Comparison of ENCODE assay signal across 11 cellular contexts in genomic region chr10:44925224-44925623, GRCh38. TPM values are rescaled to one million over a fixed set of nuclear protein-coding genes. Genes with fewer than 3 reads are reported as not detected.
DNase-seq lines count a peak whose midpoint lies in the region; ATAC-seq, FAIRE-seq and TF ChIP-seq lines count a peak whose summit lies in the region.
"Had no signal": no experiment of that assay in that cellular context is flagged by ENCODE, and none has a peak within 500 bp of the region (broad histone marks: within the 10 kb centered on the region; RNA-seq: fewer than 3 reads in every experiment).

No MANE protein-coding gene starts in this region.

- no peak overlapping the region for H3K4me3 ChIP-seq in heart right ventricle
- H3K4me3 ChIP-seq in H1 (ENCODE audit: extremely low read depth in 1 of 4, insufficient read depth in 2 of 4, low read depth in 3 of 4, low read length in 4 of 4) = no peak overlapping the region
- H3K4me3 ChIP-seq in thyroid gland (replicated peaks in 1 of 3) = no peak overlapping the region

- H3K4me2 ChIP-seq in H1 (ENCODE audit: insufficient read depth in 1 of 2, low read depth in 2 of 2, low read length in 2 of 2) = no peak overlapping the region

- H4K5ac ChIP-seq in H1 (ENCODE audit: insufficient read length, low read depth, low read length) = no peak overlapping the region

- no peak overlapping the region for H4K8ac ChIP-seq in H1 (ENCODE audit: extremely low read depth, insufficient read depth, low read length)

- no peak overlapping the region for H3K4me3 Mint-ChIP-seq in activated CD4-positive, alpha-beta T cell treated with anti-CD3 and anti-CD28 coated beads, Interleukin-2, amount 10 ng/mL, durations not matched to agents 7 days and 5 days
- H3K4me3 Mint-ChIP-seq: activated CD4-positive, alpha-beta T cell treated with anti-CD3 and anti-CD28 coated beads, Interleukin-2, amount 10 ng/mL, durations not matched to agents 24 days and 14 days had no signal

- H2AFZ ChIP-seq in H1 (ENCODE audit: low read length) = no peak overlapping the region

- H3K23me2 ChIP-seq in H1 (ENCODE audit: low read depth, low read length) = peaks cover 12% of the 10 kb centered on the region; the same call in 1 of the 2 replicates

- H4K20me1 ChIP-seq in H1 (replicated peaks in 1 of 2; ENCODE audit: control insufficient read depth in 1 of 2, insufficient read depth in 2 of 2, low read length in 2 of 2) = no peaks in the 10 kb centered on the region

- intact Hi-C loops in heart right ventricle (cut with DNase I) = no loop called here
- intact Hi-C loops in left cardiac atrium (cut with DNase I) = no loop called here
- intact Hi-C loops in thyroid gland (cut with DNase I) = no loop called here

- FAIRE-seq in H1 (lab: Jason Lieb, UNC) = peak; percentile 73

- ATAC-seq in heart right ventricle (no peak), left cardiac atrium (no peak)

- no peaks in the 10 kb centered on the region for H3K27me3 Mint-ChIP-seq in activated CD4-positive, alpha-beta T cell treated with anti-CD3 and anti-CD28 coated beads, Interleukin-2, amount 10 ng/mL, durations not matched to agents 7 days and 5 days

- H3K9me3 ChIP-seq in heart right ventricle = no peaks in the 10 kb centered on the region
- no peaks in the 10 kb centered on the region for H3K9me3 ChIP-seq in H1 (ENCODE audit: insufficient read depth in 2 of 2, low read depth in 1 of 2, low read length in 1 of 2)
- H3K9me3 ChIP-seq in thyroid gland = no peaks in the 10 kb centered on the region

- H3K36me3 ChIP-seq in heart right ventricle = no peaks in the 10 kb centered on the region
- no peaks in the 10 kb centered on the region for H3K36me3 ChIP-seq in H1 (ENCODE audit: control insufficient read depth in 2 of 4, insufficient read depth in 4 of 4, low read length in 3 of 4)
- H3K36me3 ChIP-seq in thyroid gland = no peaks in the 10 kb centered on the region

- CTCF ChIA-PET in H1 (lab: Charles Lee; ENCODE audit: partially characterized antibody) = interaction anchor here (0.6 to 6.0 kb wide), 24 partner anchors 10 to 1255 kb away, joined by 3 to 35 read pairs (median 4); no protein-coding TSS in a partner anchor
- CTCF ChIA-PET in activated CD4-positive, alpha-beta T cell treated with anti-CD3 and anti-CD28 coated beads, Interleukin-2, amount 10 ng/mL, durations not matched to agents 7 days and 5 days (lab: Charles Lee) = interaction anchor here (1.5 to 1.8 kb wide), 2 partner anchors 7 to 17 kb away, joined by 4 read pairs; no protein-coding TSS in a partner anchor

- no peak overlapping the region for H3K27ac Mint-ChIP-seq in activated CD4-positive, alpha-beta T cell treated with anti-CD3 and anti-CD28 coated beads, Interleukin-2, amount 10 ng/mL, durations not matched to agents 7 days and 5 days
- H3K27ac Mint-ChIP-seq: activated CD4-positive, alpha-beta T cell treated with anti-CD3 and anti-CD28 coated beads, Interleukin-2, amount 10 ng/mL, durations not matched to agents 24 days and 14 days had no signal

- H2BK12ac ChIP-seq in H1 (ENCODE audit: low read depth, low read length) = peak overlapping the region; percentile 32; the same call in 1 of the 2 replicates

- H3K4me1 ChIP-seq in heart right ventricle (no peaks in the 10 kb centered on the region), H1 (replicated peaks in 1 of 4; ENCODE audit: control insufficient read depth in 3 of 4, insufficient read depth in 4 of 4, low read length in 3 of 4) (peaks cover 0 to 7% (median 0%) of the 10 kb centered on the region in 4 experiments; a peak in 1 of 7 replicates), thyroid gland (peaks cover 42 to 63% of the 10 kb centered on the region in 2 donors)

- no peaks in the 10 kb centered on the region for H3K79me1 ChIP-seq in H1 (ENCODE audit: low read depth, low read length)

- DNase-seq in heart right ventricle (no peak), left cardiac atrium (no peak), NCI-H526 treated with DMSO at 0.1 percent for 48 hours (lab: John Stamatoyannopoulos, UW) (peak; percentile 1), H1 (ENCODE audit: low read depth in 1 of 2, low spot score in 2 of 2) (peak; percentile 63 to 75), thyroid gland (peak; percentile 31), T-helper 1 cell (no peak)
- DNase-seq in activated effector memory CD4-positive, alpha-beta T cell treated with Interleukin-2 at 50 U/mL for 16 hours = no peak
- DNase-seq in activated CD4-positive, alpha-beta T cell treated with anti-CD3 and anti-CD28 coated beads, Interleukin-2, amount 10 ng/mL, durations not matched to agents 7 days and 5 days = no peak
- DNase-seq: activated CD4-positive, alpha-beta T cell treated with anti-CD3 and anti-CD28 coated beads, Interleukin-2, amount 10 ng/mL, durations not matched to agents 24 days and 14 days had no signal

- H3K4ac ChIP-seq in H1 (replicated peaks; ENCODE audit: insufficient read length, low read depth, low read length) = no peak overlapping the region

- no peak overlapping the region for H4K91ac ChIP-seq in H1 (replicated peaks; ENCODE audit: insufficient read length, low read length)

- no peak overlapping the region for H3K23ac ChIP-seq in H1 (ENCODE audit: insufficient read length)

- no peak overlapping the region for H2BK15ac ChIP-seq in H1 (ENCODE audit: low read length)

- no peak overlapping the region for H3K14ac ChIP-seq in H1 (ENCODE audit: insufficient read length)

- no peak overlapping the region for H2AK5ac ChIP-seq in H1 (ENCODE audit: low read depth, low read length)

- peak; percentile 86 to 91 for TF ChIP-seq RAD21 in H1 (IDR thresholded peaks at IDR 0.05 in 1 of 2, conservative IDR thresholded peaks at IDR 0.05 in 1 of 2; ENCODE audit: low read depth in 2 of 2, low read length in 2 of 2)

- no peaks in the 10 kb centered on the region for H3K79me2 ChIP-seq in H1 (ENCODE audit: control insufficient read depth in 1 of 2, insufficient read depth in 2 of 2, low read length in 2 of 2)

- no peak overlapping the region for H3K27ac ChIP-seq in heart right ventricle
- no peak overlapping the region for H3K27ac ChIP-seq in H1 (ENCODE audit: low read depth, low read length)
- peak overlapping the region; percentile 30 to 62 (median 41) for H3K27ac ChIP-seq in thyroid gland

- TF ChIP-seq POLR2A in H1 (IDR thresholded peaks at IDR 0.05; ENCODE audit: control extremely low read depth in 1 of 2, low read depth in 2 of 2, low read length in 2 of 2) (no peak), thyroid gland (IDR thresholded peaks at IDR 0.05) (no peak)

- H3K56ac ChIP-seq in H1 (replicated peaks; ENCODE audit: insufficient read length, low read depth, low read length) = no peak overlapping the region

- H3K9ac ChIP-seq in H1 (replicated peaks in 1 of 4; ENCODE audit: extremely low read depth in 1 of 4, low read depth in 3 of 4, low read length in 3 of 4) = no peak overlapping the region

- H3K18ac ChIP-seq in H1 (ENCODE audit: extremely low read depth, low read length) = no peak overlapping the region

- WGBS in heart right ventricle, 2 donors = 57 to 61% methylated on average over 7 of the region's 7 CpGs
- 45% methylated on average over 7 of the region's 7 CpGs; no CpG with 5 or more reads in 1 of the 2 experiments for WGBS in H1 (ENCODE audit: extremely low coverage in 1 of 2, insufficient coverage in 1 of 2, insufficient read length in 1 of 2, insufficient replicate concordance in 2 of 2, low coverage in 1 of 2, low lambda C conversion rate in 2 of 2, missing lambda C conversion rate in 1 of 2), 2 experiments
- WGBS in thyroid gland, 2 donors = 58 to 65% methylated on average over 6 to 7 of the region's 7 CpGs

- TF ChIP-seq CTCF in heart right ventricle (IDR thresholded peaks at IDR 0.05) (peak in 6 of 9 donors; percentile 9 to 31 (median 24)), H1 (IDR thresholded peaks at IDR 0.05; ENCODE audit: control extremely low read depth in 1 of 3, insufficient read depth in 1 of 3, low read depth in 1 of 3, low read length in 3 of 3) (peak; percentile 72 to 94 (median 91)), thyroid gland (IDR thresholded peaks at IDR 0.05) (peak in 2 of 6 experiments; percentile 14 to 27)

- no peaks in the 10 kb centered on the region for H3K4me1 Mint-ChIP-seq in activated CD4-positive, alpha-beta T cell treated with anti-CD3 and anti-CD28 coated beads, Interleukin-2, amount 10 ng/mL, durations not matched to agents 7 days and 5 days
- H3K4me1 Mint-ChIP-seq: activated CD4-positive, alpha-beta T cell treated with anti-CD3 and anti-CD28 coated beads, Interleukin-2, amount 10 ng/mL, durations not matched to agents 24 days and 14 days had no signal

- H2BK20ac ChIP-seq in H1 (ENCODE audit: low read length) = no peak overlapping the region

- POLR2A ChIA-PET in H1 (lab: Charles Lee; ENCODE audit: partially characterized antibody) = interaction anchor here (1.2 to 1.5 kb wide), 3 partner anchors 14 to 60 kb away, joined by 4 to 6 read pairs (median 5); partner anchors contain the start of gene TMEM72
- POLR2A ChIA-PET in activated CD4-positive, alpha-beta T cell treated with anti-CD3 and anti-CD28 coated beads, Interleukin-2, amount 10 ng/mL, durations not matched to agents 7 days and 5 days (lab: Charles Lee) = no interaction called here

- H2BK120ac ChIP-seq in H1 (replicated peaks; ENCODE audit: low read depth, low read length) = no peak overlapping the region

- H3K27me3 ChIP-seq in heart right ventricle = no peaks in the 10 kb centered on the region
- peaks cover 0 to 6% (median 2%) of the 10 kb centered on the region in 4 experiments; a peak in 2 of 7 replicates for H3K27me3 ChIP-seq in H1 (replicated peaks in 1 of 4; ENCODE audit: control insufficient read depth in 3 of 4, extremely low read depth in 1 of 4, insufficient read depth in 3 of 4, low read length in 3 of 4)
- no peaks in the 10 kb centered on the region for H3K27me3 ChIP-seq in thyroid gland

- no peaks in the 10 kb centered on the region for H3K9me3 Mint-ChIP-seq in activated CD4-positive, alpha-beta T cell treated with anti-CD3 and anti-CD28 coated beads, Interleukin-2, amount 10 ng/mL, durations not matched to agents 7 days and 5 days
- H3K9me3 Mint-ChIP-seq: activated CD4-positive, alpha-beta T cell treated with anti-CD3 and anti-CD28 coated beads, Interleukin-2, amount 10 ng/mL, durations not matched to agents 24 days and 14 days had no signal

- no peak for TF ChIP-seq EP300 in H1 (IDR thresholded peaks at IDR 0.05; ENCODE audit: borderline replicate concordance in 1 of 2, low read depth in 2 of 2, low read length in 2 of 2)

- no peak overlapping the region for H2BK5ac ChIP-seq in H1 (ENCODE audit: low read depth, low read length)

- H3K36me3 Mint-ChIP-seq in activated CD4-positive, alpha-beta T cell treated with anti-CD3 and anti-CD28 coated beads, Interleukin-2, amount 10 ng/mL, durations not matched to agents 7 days and 5 days (ENCODE audit: low read depth) = no peaks in the 10 kb centered on the region

RNA-seq across cellular contexts. Expression of gene TMEM72, which starts 14.1 kb away (rescaled TPM):
- total RNA-seq in heart right ventricle (under 1 TPM in 2 of 10 donors, not detected in 8; 0.17 to 0.22 TPM), left cardiac atrium (under 1 TPM; 0.21 to 0.27 TPM), thyroid gland (not detected)
- polyA plus RNA-seq in heart right ventricle (not detected), H1 (2011; rRNA removed) (not detected in 2 replicates)
- not detected in 2 replicates for total RNA-seq in H1 (2021; fragmentation: NEBNext Ultra II Directional; extraction: Animal tissue kit (Norgen Biotek cat#: 25700))
- polyA plus RNA-seq in H1 (2011; cell fraction: cytosol; rRNA removed) = 0.03 TPM
- polyA plus RNA-seq in H1 (2011; cell fraction: nucleus; rRNA removed) = not detected
- polyA plus RNA-seq in H1 (2012, experiment 1 of 2) = not detected in 4 replicates
- polyA plus RNA-seq in H1 (2012, experiment 2 of 2) = not detected
- polyA plus RNA-seq in H1 (2013, experiment 1 of 2) = not detected
- not detected for polyA plus RNA-seq in H1 (2013, experiment 2 of 2)
- polyA minus RNA-seq in H1 (2011; rRNA and poly(A)+ RNA removed) = not detected in 2 replicates
- not detected for polyA minus RNA-seq in H1 (2011; cell fraction: cytosol; rRNA and poly(A)+ RNA removed)
- polyA minus RNA-seq in H1 (2011; cell fraction: nucleus; rRNA and poly(A)+ RNA removed) = not detected
- not detected for total RNA-seq in activated CD4-positive, alpha-beta T cell treated with anti-CD3 and anti-CD28 coated beads, Interleukin-2, amount 10 ng/mL, durations not matched to agents 7 days and 5 days
- total RNA-seq: activated CD4-positive, alpha-beta T cell treated with anti-CD3 and anti-CD28 coated beads, Interleukin-2, amount 10 ng/mL, durations not matched to agents 24 days and 14 days; urinary bladder had no signal
- polyA plus RNA-seq: esophagus, urinary bladder had no signal

RNA-seq across cellular contexts. Expression of gene RASSF4, which starts 34.4 kb away (rescaled TPM):
- total RNA-seq in heart right ventricle (100 to 1,000 TPM in 2 of 10 donors, 10 to 100 TPM in 8; 73.3 to 120 (median 79.9) TPM), left cardiac atrium (10 to 100 TPM; 48.9 to 71.5 TPM), thyroid gland (100 to 1,000 TPM; 175 to 226 (median 203) TPM)
- polyA plus RNA-seq in heart right ventricle (10 to 100 TPM; 41.2 to 89.4 TPM), H1 (2011; rRNA removed) (14.3 and 16.1 TPM in 2 replicates)
- total RNA-seq in H1 (2021; fragmentation: NEBNext Ultra II Directional; extraction: Animal tissue kit (Norgen Biotek cat#: 25700)) = 12.3 and 14.5 TPM in 2 replicates
- 17.1 TPM for polyA plus RNA-seq in H1 (2011; cell fraction: cytosol; rRNA removed)
- 36.6 TPM for polyA plus RNA-seq in H1 (2011; cell fraction: nucleus; rRNA removed)
- polyA plus RNA-seq in H1 (2012, experiment 1 of 2) = 7.0 to 11.7 TPM (median 8.8 TPM) in 4 replicates
- 5.5 TPM for polyA plus RNA-seq in H1 (2012, experiment 2 of 2)
- 7.2 TPM for polyA plus RNA-seq in H1 (2013, experiment 1 of 2)
- 6.4 TPM for polyA plus RNA-seq in H1 (2013, experiment 2 of 2)
- 12.2 and 16.5 TPM in 2 replicates for polyA minus RNA-seq in H1 (2011; rRNA and poly(A)+ RNA removed)
- 6.1 TPM for polyA minus RNA-seq in H1 (2011; cell fraction: cytosol; rRNA and poly(A)+ RNA removed)
- 29.0 TPM for polyA minus RNA-seq in H1 (2011; cell fraction: nucleus; rRNA and poly(A)+ RNA removed)
- total RNA-seq in activated CD4-positive, alpha-beta T cell treated with anti-CD3 and anti-CD28 coated beads, Interleukin-2, amount 10 ng/mL, durations not matched to agents 7 days and 5 days = under 1 TPM; 0.42 to 0.52 TPM

RNA-seq across cellular contexts. Expression of gene DEPP1, which starts 53.4 kb away (rescaled TPM):
- total RNA-seq in heart right ventricle (100 to 1,000 TPM in 1 of 10 donors, 10 to 100 TPM in 9; 10.0 to 172 (median 23.8) TPM), left cardiac atrium (10 to 100 TPM; 36.7 to 49.2 TPM), thyroid gland (100 to 1,000 TPM in 2 of 4 donors, 10 to 100 TPM in 2; 45.1 to 518 (median 182) TPM)
- polyA plus RNA-seq in heart right ventricle (10 to 100 TPM; 27.6 to 40.3 TPM), H1 (2011; rRNA removed) (4.5 and 5.3 TPM in 2 replicates)
- 0.67 and 0.80 TPM in 2 replicates for total RNA-seq in H1 (2021; fragmentation: NEBNext Ultra II Directional; extraction: Animal tissue kit (Norgen Biotek cat#: 25700))
- polyA plus RNA-seq in H1 (2011; cell fraction: cytosol; rRNA removed) = 3.6 TPM
- polyA plus RNA-seq in H1 (2011; cell fraction: nucleus; rRNA removed) = 6.4 TPM
- polyA plus RNA-seq in H1 (2012, experiment 1 of 2) = 1.5 to 2.8 TPM (median 2.0 TPM) in 4 replicates
- 1.9 TPM for polyA plus RNA-seq in H1 (2012, experiment 2 of 2)
- 0.14 TPM for polyA plus RNA-seq in H1 (2013, experiment 1 of 2)
- 0.07 TPM for polyA plus RNA-seq in H1 (2013, experiment 2 of 2)
- 6.2 and 6.3 TPM in 2 replicates for polyA minus RNA-seq in H1 (2011; rRNA and poly(A)+ RNA removed)
- polyA minus RNA-seq in H1 (2011; cell fraction: cytosol; rRNA and poly(A)+ RNA removed) = 2.8 TPM
- polyA minus RNA-seq in H1 (2011; cell fraction: nucleus; rRNA and poly(A)+ RNA removed) = 6.5 TPM
- total RNA-seq in activated CD4-positive, alpha-beta T cell treated with anti-CD3 and anti-CD28 coated beads, Interleukin-2, amount 10 ng/mL, durations not matched to agents 7 days and 5 days = under 1 TPM; 0.22 to 0.33 TPM

Comparison
In these comparisons a context has a peak if more than half of its experiments do, and no peak if none do; other contexts are left out.
1. DNase-seq: peak in NCI-H526 treated with DMSO at 0.1 percent for 48 hours (single experiment), H1 (2 of 2) and thyroid gland (2 of 2); none in heart right ventricle (0 of 2), left cardiac atrium (single experiment), activated effector memory CD4-positive, alpha-beta T cell treated with Interleukin-2 at 50 U/mL for 16 hours (single experiment), T-helper 1 cell (0 of 5) and activated CD4-positive, alpha-beta T cell treated with anti-CD3 and anti-CD28 coated beads, Interleukin-2, amount 10 ng/mL, durations not matched to agents 7 days and 5 days (single experiment).
2. H3K27ac ChIP-seq: peak in thyroid gland (3 of 3); none in heart right ventricle (0 of 10) and H1 (single experiment).